9 cellular contexts compared by ENCODE assay signal in genomic region chr10:80453392-80453714, GRCh38. TPM values are rescaled to one million over a fixed set of nuclear protein-coding genes. Genes with fewer than 3 reads are reported as not detected.
DNase-seq lines count a peak whose midpoint lies in the region; ATAC-seq lines count a peak whose summit lies in the region.
"Had no signal": no experiment of that assay in that cellular context is flagged by ENCODE, and none has a peak within 500 bp of the region (broad histone marks: within the 10 kb centered on the region; RNA-seq: fewer than 3 reads in every experiment).

No MANE protein-coding gene starts in this region.

- H3K4me1 Mint-ChIP-seq in dendritic cell treated with granulocyte-macrophage colony-stimulating factor and Interleukin-4, amounts not matched to agents 40 ng/mL and 50 ng/mL, for 4 days (ENCODE audit: low read depth), result peaks cover 50% of the 10 kb centered on the region
- H3K4me1 Mint-ChIP-seq in naive thymus-derived CD8-positive, alpha-beta T cell, result peaks cover 21 to 49% (median 41%) of the 10 kb centered on the region in 4 donors

- POLR2A ChIA-PET in naive thymus-derived CD8-positive, alpha-beta T cell (lab: Charles Lee), result interaction anchor here (0.6 to 37.5 kb wide), 5 partner anchors 9 to 68 kb away, joined by 4 to 914 read pairs (median 382); no protein-coding TSS in a partner anchor

- peak overlapping the region; percentile 85 for H3K27ac Mint-ChIP-seq in dendritic cell treated with granulocyte-macrophage colony-stimulating factor and Interleukin-4, amounts not matched to agents 40 ng/mL and 50 ng/mL, for 4 days
- H3K27ac Mint-ChIP-seq in naive thymus-derived CD8-positive, alpha-beta T cell, result peak overlapping the region in 6 of 10 donors; percentile 93 to 98 (median 96)

- H3K36me3 ChIP-seq in ACC112 (ENCODE audit: insufficient read depth, low read length), result no peaks in the 10 kb centered on the region
- H3K36me3 ChIP-seq in MG63, result no peaks in the 10 kb centered on the region

- H2AFZ ChIP-seq in ACC112 (ENCODE audit: low read length, unreplicated experiment), result peak overlapping the region; percentile 57

- peaks cover 21% of the 10 kb centered on the region for H3K4me1 ChIP-seq in ACC112 (ENCODE audit: control insufficient read depth, insufficient read depth, low read length, unreplicated experiment)

- H3K27me3 Mint-ChIP-seq in dendritic cell treated with granulocyte-macrophage colony-stimulating factor and Interleukin-4, amounts not matched to agents 40 ng/mL and 50 ng/mL, for 4 days, result no peaks in the 10 kb centered on the region
- no peaks in the 10 kb centered on the region for H3K27me3 Mint-ChIP-seq in naive thymus-derived CD8-positive, alpha-beta T cell
- H3K27me3 Mint-ChIP-seq: central memory CD8-positive, alpha-beta T cell had no signal

- ATAC-seq in naive thymus-derived CD8-positive, alpha-beta T cell, result peak; percentile 0 to 9
- ATAC-seq in HG02970 (IDR thresholded peaks at IDR 0.05; ENCODE audit: low FRiP score, unreplicated experiment) (no peak), GM21786 (IDR thresholded peaks at IDR 0.05; ENCODE audit: unreplicated experiment) (no peak)

- H3K27me3 ChIP-seq in ACC112 (ENCODE audit: insufficient read depth, low read length) (no peaks in the 10 kb centered on the region), MG63 (no peaks in the 10 kb centered on the region)

- H3K27ac ChIP-seq in ACC112 (ENCODE audit: low read depth, low read length), result no peak overlapping the region; the same call in 1 of the 2 replicates

- intact Hi-C loops in dendritic cell treated with granulocyte-macrophage colony-stimulating factor and Interleukin-4, amounts not matched to agents 40 ng/mL and 50 ng/mL, for 4 days (cut with micrococcal nuclease), result no loop called here

- H3K4me3 ChIP-seq in ACC112 (ENCODE audit: low read depth, low read length), result peak overlapping the region; percentile 80
- H3K4me3 ChIP-seq in MG63, result peak overlapping the region; percentile 46

- DNase-seq in MG63, result no peak
- peak in 2 of 10 donors; percentile 37 to 43 for DNase-seq in naive thymus-derived CD8-positive, alpha-beta T cell
- no peak for DNase-seq in cortex of kidney (lab: John Stamatoyannopoulos, UW)
- DNase-seq in occipital lobe (lab: John Stamatoyannopoulos, UW), result no peak

- H3K4me3 Mint-ChIP-seq in dendritic cell treated with granulocyte-macrophage colony-stimulating factor and Interleukin-4, amounts not matched to agents 40 ng/mL and 50 ng/mL, for 4 days, result peak overlapping the region; percentile 69
- peak overlapping the region in 5 of 10 donors; percentile 83 to 86 (median 85) for H3K4me3 Mint-ChIP-seq in naive thymus-derived CD8-positive, alpha-beta T cell

- no peaks in the 10 kb centered on the region for H3K9me3 ChIP-seq in MG63

- no peaks in the 10 kb centered on the region for H3K9me3 Mint-ChIP-seq in dendritic cell treated with granulocyte-macrophage colony-stimulating factor and Interleukin-4, amounts not matched to agents 40 ng/mL and 50 ng/mL, for 4 days
- H3K9me3 Mint-ChIP-seq in naive thymus-derived CD8-positive, alpha-beta T cell, result no peaks in the 10 kb centered on the region
- H3K9me3 Mint-ChIP-seq: central memory CD8-positive, alpha-beta T cell had no signal

- H3K79me2 ChIP-seq in ACC112 (ENCODE audit: control insufficient read depth, insufficient read depth, low read length, unreplicated experiment), result peaks cover 40% of the 10 kb centered on the region

- peaks cover 17% of the 10 kb centered on the region for H3K36me3 Mint-ChIP-seq in dendritic cell treated with granulocyte-macrophage colony-stimulating factor and Interleukin-4, amounts not matched to agents 40 ng/mL and 50 ng/mL, for 4 days (ENCODE audit: low read depth)
- peaks cover 0 to 5% (median 2%) of the 10 kb centered on the region in 3 donors for H3K36me3 Mint-ChIP-seq in naive thymus-derived CD8-positive, alpha-beta T cell

RNA-seq across cellular contexts. Expression of gene TSPAN14, which starts 0.8 kb away (rescaled TPM):
- total RNA-seq in MG63 (2014; rRNA removed; shearing (Covaris generic); ENCODE audit: low replicate concordance), result 6.6 and 10.0 TPM in 2 replicates
- total RNA-seq in naive thymus-derived CD8-positive, alpha-beta T cell, result 100 to 1,000 TPM; 163 to 165 TPM
- 100 to 1,000 TPM; 152 to 293 (median 155) TPM for polyA plus RNA-seq in naive thymus-derived CD8-positive, alpha-beta T cell
- 35.7 TPM for total RNA-seq in occipital lobe

RNA-seq across cellular contexts. Expression of gene PRXL2A, which starts 45.0 kb away (rescaled TPM):
- 1.4 and 2.6 TPM in 2 replicates for total RNA-seq in MG63 (2014; rRNA removed; shearing (Covaris generic); ENCODE audit: low replicate concordance)
- 10 to 100 TPM; 10.2 to 11.6 TPM for total RNA-seq in naive thymus-derived CD8-positive, alpha-beta T cell
- polyA plus RNA-seq in naive thymus-derived CD8-positive, alpha-beta T cell, result 10 to 100 TPM; 13.8 to 21.3 (median 16.1) TPM
- total RNA-seq in occipital lobe, result 70.5 TPM

Comparison
In these comparisons a context has a peak if more than half of its experiments do, and no peak if none do; other contexts are left out.
1. ATAC-seq: peak in naive thymus-derived CD8-positive, alpha-beta T cell (2 of 2); none in HG02970 (single experiment) and GM21786 (single experiment).